7 cellular contexts compared by ENCODE assay signal in genomic region chr15:50260969-50261496, GRCh38. TPM values are rescaled to one million over a fixed set of nuclear protein-coding genes. Genes with fewer than 3 reads are reported as not detected.
DNase-seq lines count a peak whose midpoint lies in the region; ATAC-seq and TF ChIP-seq lines count a peak whose summit lies in the region.

No MANE protein-coding gene starts in this region.

- H3K27ac ChIP-seq in right lobe of liver: no peak overlapping the region

- intact Hi-C loops in right lobe of liver (cut with DNase I): no loop called here

- H3K4me1 ChIP-seq in right lobe of liver: peaks cover 0 to 10% (median 0%) of the 10 kb centered on the region in 4 donors

- H3K27me3 ChIP-seq in right lobe of liver: no peaks in the 10 kb centered on the region

- H3K4me3 ChIP-seq in right lobe of liver: no peak overlapping the region

- TF ChIP-seq POLR2A in right lobe of liver (IDR thresholded peaks at IDR 0.05): no peak

- no peaks in the 10 kb centered on the region for H3K36me3 ChIP-seq in right lobe of liver

- 9% methylated on average over 2 of the region's 2 CpGs for WGBS in right lobe of liver (ENCODE audit: insufficient coverage, low coverage, low lambda C conversion rate, missing lambda C conversion rate)

- DNase-seq in NCI-H226 (peak; percentile 35), right lobe of liver (no peak), NCI-H1048 (lab: John Stamatoyannopoulos, UW) (no peak)
- no peak for DNase-seq in activated CD8-positive, alpha-beta memory T cell treated with anti-CD3 and anti-CD28 coated beads, Interleukin-2, amount 50 U/mL, for 48 hours

- TF ChIP-seq CTCF in right lobe of liver (IDR thresholded peaks at IDR 0.05): no peak

- no peaks in the 10 kb centered on the region for H3K9me3 ChIP-seq in right lobe of liver

- ATAC-seq in GM18868 (IDR thresholded peaks at IDR 0.05; ENCODE audit: unreplicated experiment) (peak; percentile 56), GM21825 (IDR thresholded peaks at IDR 0.05; ENCODE audit: unreplicated experiment) (peak; percentile 52), right lobe of liver (peak in 3 of 4 donors; percentile 50 to 68 (median 55)), HG03159 (IDR thresholded peaks at IDR 0.05; ENCODE audit: unreplicated experiment) (no peak)

RNA-seq across cellular contexts. Expression of gene HDC, which starts 4.5 kb away (rescaled TPM):
- under 1 TPM in 3 of 6 experiments, not detected in 3; 0.26 to 0.47 (median 0.34) TPM for total RNA-seq in right lobe of liver
